Comparison of ENCODE assay signal across 17 cellular contexts in the genomic region with DNA sequence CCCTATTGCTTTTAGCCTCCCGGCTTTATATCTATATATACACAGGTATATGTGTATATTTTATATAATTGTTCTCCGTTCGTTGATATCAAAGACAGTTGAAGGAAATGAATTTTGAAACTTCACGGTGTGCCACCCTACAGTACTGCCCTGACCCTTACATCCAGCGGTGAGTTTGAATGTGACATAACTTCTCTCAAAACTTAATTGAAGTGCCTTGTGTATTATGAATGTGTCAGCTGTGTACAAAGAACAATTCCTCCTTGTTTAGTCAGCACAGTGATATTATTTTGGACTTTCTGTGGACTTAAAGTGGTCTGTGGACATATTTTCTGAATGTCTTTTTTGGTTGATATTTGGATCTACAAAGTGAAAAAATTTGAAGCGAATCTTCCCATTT. TPM values are rescaled to one million over a fixed set of nuclear protein-coding genes. Genes with fewer than 3 reads are reported as not detected.
DNase-seq lines count a peak whose midpoint lies in the region; ATAC-seq and TF ChIP-seq lines count a peak whose summit lies in the region.
"Had no signal": no experiment of that assay in that cellular context is flagged by ENCODE, and none has a peak within 500 bp of the region (broad histone marks: within the 10 kb centered on the region; RNA-seq: fewer than 3 reads in every experiment).

No MANE protein-coding gene starts in this region.

- peaks cover 2% of the 10 kb centered on the region for H3K9me3 Mint-ChIP-seq in activated B cell treated with CpG ODN at 0.5 μM for 24 hours
- H3K9me3 Mint-ChIP-seq: activated naive CD4-positive, alpha-beta T cell treated with anti-CD3 and anti-CD28 coated beads, Interleukin-2, amount 50 U/mL, for 24 hours; activated T-cell treated with anti-CD3 and anti-CD28 coated beads, Interleukin-2, amount 50 U/mL, for 24 hours; CD4-positive, alpha-beta T cell had no signal

- no peaks in the 10 kb centered on the region for H3K9me2 ChIP-seq in hepatocyte (replicated peaks; ENCODE audit: insufficient read depth)

- H3K79me2 ChIP-seq in hepatocyte, result no peaks in the 10 kb centered on the region

- peak overlapping the region in 5 of 10 donors; percentile 19 to 70 (median 55) for H3K27ac ChIP-seq in heart right ventricle
- H3K27ac ChIP-seq in tibial nerve, result peak overlapping the region in 2 of 4 donors; percentile 53 to 74
- no peak overlapping the region for H3K27ac ChIP-seq in adrenal gland
- no peak overlapping the region for H3K27ac ChIP-seq in hepatocyte
- H3K27ac ChIP-seq: GM23248 had no signal

- DNase-seq in heart right ventricle, result no peak
- DNase-seq in Right ventricle myocardium superior, result no peak
- DNase-seq in activated B cell treated with CpG ODN at 0.5 μM for 24 hours, result no peak
- DNase-seq in tibial nerve (ENCODE audit: low spot score in 2 of 2), result no peak
- DNase-seq in adrenal gland, result no peak
- DNase-seq in hepatocyte (ENCODE audit: low spot score), result no peak
- DNase-seq in MV-4-11 (lab: John Stamatoyannopoulos, UW), result no peak
- DNase-seq: ACHN; activated CD4-positive, alpha-beta T cell treated with anti-CD3 and anti-CD28 coated beads, Interleukin-2, amount 50 U/mL, for 4 hours; activated T-cell treated with anti-CD3 and anti-CD28 coated beads, Interleukin-2, amount 50 U/mL, for 24 hours; CD4-positive, alpha-beta T cell; NCI-H1694 treated with DMSO at 0.1 percent for 48 hours; retina; SIG-M5 had no signal

- peaks cover 0 to 23% (median 8%) of the 10 kb centered on the region in 9 donors for H3K4me1 ChIP-seq in heart right ventricle
- H3K4me1 ChIP-seq in tibial nerve, result peaks cover 0 to 20% (median 5%) of the 10 kb centered on the region in 4 donors
- peaks cover 0 to 4% of the 10 kb centered on the region in 2 donors for H3K4me1 ChIP-seq in adrenal gland (replicated peaks in 1 of 2)
- no peaks in the 10 kb centered on the region for H3K4me1 ChIP-seq in hepatocyte (ENCODE audit: insufficient read depth)

- ATAC-seq in heart right ventricle (peak in 2 of 8 donors; percentile 29 to 48), Right ventricle myocardium superior (ENCODE audit: poor library complexity) (no peak), HG03342 (IDR thresholded peaks at IDR 0.05; ENCODE audit: unreplicated experiment) (peak; percentile 6), activated B cell treated with CpG ODN at 0.5 μM for 24 hours (ENCODE audit: low read depth) (no peak)

- H3K36me3 Mint-ChIP-seq in activated B cell treated with CpG ODN at 0.5 μM for 24 hours (ENCODE audit: low read depth), result no peaks in the 10 kb centered on the region
- H3K36me3 Mint-ChIP-seq: activated naive CD4-positive, alpha-beta T cell treated with anti-CD3 and anti-CD28 coated beads, Interleukin-2, amount 50 U/mL, for 24 hours had no signal

- peak overlapping the region; percentile 68 for H3K4me3 Mint-ChIP-seq in activated B cell treated with CpG ODN at 0.5 μM for 24 hours
- H3K4me3 Mint-ChIP-seq: activated naive CD4-positive, alpha-beta T cell treated with anti-CD3 and anti-CD28 coated beads, Interleukin-2, amount 50 U/mL, for 24 hours; activated T-cell treated with anti-CD3 and anti-CD28 coated beads, Interleukin-2, amount 50 U/mL, for 24 hours; CD4-positive, alpha-beta T cell had no signal

- TF ChIP-seq EP300 in tibial nerve (IDR thresholded peaks at IDR 0.05), result no peak

- TF ChIP-seq POLR2A in tibial nerve (IDR thresholded peaks at IDR 0.05), result no peak
- TF ChIP-seq POLR2A in adrenal gland (IDR thresholded peaks at IDR 0.05), result no peak

- H3K4me1 Mint-ChIP-seq in activated B cell treated with CpG ODN at 0.5 μM for 24 hours, result peaks cover 16% of the 10 kb centered on the region

- no peaks in the 10 kb centered on the region for H3K27me3 Mint-ChIP-seq in activated B cell treated with CpG ODN at 0.5 μM for 24 hours
- H3K27me3 Mint-ChIP-seq: activated naive CD4-positive, alpha-beta T cell treated with anti-CD3 and anti-CD28 coated beads, Interleukin-2, amount 50 U/mL, for 24 hours; activated T-cell treated with anti-CD3 and anti-CD28 coated beads, Interleukin-2, amount 50 U/mL, for 24 hours; CD4-positive, alpha-beta T cell had no signal

- H3K4me3 ChIP-seq in heart right ventricle, result peak overlapping the region in 8 of 10 donors; percentile 3 to 50 (median 38)
- peak overlapping the region; percentile 10 to 40 (median 16) for H3K4me3 ChIP-seq in tibial nerve
- no peak overlapping the region for H3K4me3 ChIP-seq in adrenal gland
- no peak overlapping the region for H3K4me3 ChIP-seq in hepatocyte
- H3K4me3 ChIP-seq: GM23248 had no signal

- H3K27me3 ChIP-seq in heart right ventricle (no peaks in the 10 kb centered on the region), tibial nerve (no peaks in the 10 kb centered on the region), adrenal gland (no peaks in the 10 kb centered on the region), hepatocyte (no peaks in the 10 kb centered on the region)

- intact Hi-C loops in heart right ventricle (cut with DNase I), result no loop called here
- intact Hi-C loops in Right ventricle myocardium superior (cut with DNase I), result no loop called here
- intact Hi-C loops in activated B cell treated with CpG ODN at 0.5 μM for 24 hours (cut with micrococcal nuclease), result no loop called here
- intact Hi-C loops in adrenal gland (cut with DNase I), result no loop called here

- H3K27ac Mint-ChIP-seq in activated B cell treated with CpG ODN at 0.5 μM for 24 hours, result no peak overlapping the region
- H3K27ac Mint-ChIP-seq: activated naive CD4-positive, alpha-beta T cell treated with anti-CD3 and anti-CD28 coated beads, Interleukin-2, amount 50 U/mL, for 24 hours; activated T-cell treated with anti-CD3 and anti-CD28 coated beads, Interleukin-2, amount 50 U/mL, for 24 hours; CD4-positive, alpha-beta T cell had no signal

- H3K36me3 ChIP-seq in heart right ventricle (no peaks in the 10 kb centered on the region), tibial nerve (no peaks in the 10 kb centered on the region), adrenal gland (replicated peaks in 1 of 2) (no peaks in the 10 kb centered on the region), hepatocyte (replicated peaks; ENCODE audit: insufficient read depth, low read depth) (no peaks in the 10 kb centered on the region)

- H3K9me3 ChIP-seq in heart right ventricle (no peaks in the 10 kb centered on the region), tibial nerve (no peaks in the 10 kb centered on the region), adrenal gland (replicated peaks in 1 of 3) (no peaks in the 10 kb centered on the region), hepatocyte (ENCODE audit: low read depth) (no peaks in the 10 kb centered on the region)

- POLR2A ChIA-PET in activated B cell treated with CpG ODN at 0.5 μM for 24 hours (lab: Charles Lee), result no interaction called here

- no peak for TF ChIP-seq CTCF in heart right ventricle (IDR thresholded peaks at IDR 0.05)
- no peak for TF ChIP-seq CTCF in activated B cell treated with CpG ODN at 0.5 μM for 24 hours (IDR thresholded peaks at IDR 0.05)
- no peak for TF ChIP-seq CTCF in tibial nerve (IDR thresholded peaks at IDR 0.05)
- no peak for TF ChIP-seq CTCF in adrenal gland (IDR thresholded peaks at IDR 0.05)
- TF ChIP-seq CTCF in hepatocyte (IDR thresholded peaks at IDR 0.05; ENCODE audit: poor library complexity), result no peak

- H4K20me1 ChIP-seq in hepatocyte (ENCODE audit: insufficient read depth, poor library complexity, severe bottlenecking), result no peaks in the 10 kb centered on the region

- no peak overlapping the region for H3K4me2 ChIP-seq in hepatocyte

- no peak overlapping the region for H2AFZ ChIP-seq in hepatocyte

- 71 to 77% methylated on average over 6 of the region's 6 CpGs for WGBS in heart right ventricle, 2 donors
- 34 to 39% methylated on average over 6 of the region's 6 CpGs for WGBS in tibial nerve, 2 donors
- WGBS in adrenal gland, 4 donors, result 82 to 94% (median 87%) methylated on average over 6 of the region's 6 CpGs
- 96% methylated on average over 6 of the region's 6 CpGs for WGBS in hepatocyte (ENCODE audit: low lambda C conversion rate, missing lambda C conversion rate)

- CTCF ChIA-PET in activated B cell treated with CpG ODN at 0.5 μM for 24 hours (lab: Charles Lee), result no interaction called here

RNA-seq across cellular contexts. Expression of gene TP63, which starts 0.2 kb away (rescaled TPM):
- total RNA-seq in heart right ventricle (1 to 10 TPM in 3 of 10 donors, under 1 TPM in 7; 0.07 to 1.5 (median 0.66) TPM), Right ventricle myocardium superior (0.11 TPM), activated B cell treated with CpG ODN at 0.5 μM for 24 hours (3.9 and 4.6 TPM in 2 replicates), tibial nerve (1 to 10 TPM in 3 of 4 donors, not detected in 1; 1.7 to 7.5 (median 4.2) TPM), adrenal gland (under 1 TPM in 7 of 8 donors, not detected in 1; 0.14 to 0.84 (median 0.54) TPM), hepatocyte (2.3 and 2.4 TPM in 2 replicates)
- polyA plus RNA-seq in heart right ventricle (under 1 TPM; 0.09 to 0.22 TPM), adrenal gland (under 1 TPM; 0.13 to 0.16 (median 0.15) TPM), hepatocyte (1.0 and 1.9 TPM in 2 replicates)
- total RNA-seq: GM23248 had no signal
- polyA plus RNA-seq: GM23248 had no signal

Comparison
In these comparisons a context has a peak if more than half of its experiments do, and no peak if none do; other contexts are left out.
1. H3K4me3 ChIP-seq: peak in heart right ventricle (8 of 10) and tibial nerve (4 of 4); none in adrenal gland (0 of 4) and hepatocyte (single experiment).